In the genomic region with DNA sequence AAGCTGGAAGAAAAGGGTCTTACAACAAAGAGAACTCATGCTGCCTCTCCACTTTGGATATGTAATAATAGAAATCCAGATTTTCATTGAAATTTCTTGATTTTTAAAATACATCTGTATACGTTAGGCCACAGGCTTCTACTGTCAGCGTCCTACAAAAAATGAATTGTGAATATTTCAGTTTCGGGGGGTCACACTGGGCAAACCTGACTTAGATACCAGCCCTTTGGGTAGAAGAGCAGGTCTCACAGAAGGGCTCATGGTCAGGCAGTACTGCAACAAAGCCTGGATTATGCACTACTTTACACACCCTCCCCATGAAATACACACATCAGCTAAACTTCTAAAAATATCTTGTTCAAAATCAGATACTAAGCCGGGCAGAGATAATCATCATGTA, we compare ENCODE assay signal across 29 cellular contexts.
"Had no signal": no experiment of that assay in that cellular context is flagged by ENCODE, and none has a peak within 500 bp of the region (broad histone marks: within the 10 kb centered on the region; RNA-seq: fewer than 3 reads in every experiment).

No MANE protein-coding gene starts in this region.

- H3K4me1 ChIP-seq: adrenal gland, ascending aorta, body of pancreas, breast epithelium had no signal

- H3K9me3 ChIP-seq: adrenal gland had no signal

- H3K27ac ChIP-seq: adrenal gland, ascending aorta, body of pancreas, brain microvascular endothelial cell, breast epithelium, cardiac muscle cell had no signal

- H3K27me3 ChIP-seq: adrenal gland, ascending aorta, body of pancreas, brain microvascular endothelial cell, breast epithelium, cardiac muscle cell had no signal

- H3K36me3 ChIP-seq: adrenal gland, ascending aorta, brain microvascular endothelial cell, breast epithelium, cardiac muscle cell had no signal

- H3K4me3 ChIP-seq: adrenal gland, ascending aorta, body of pancreas, breast epithelium, cardiac muscle cell had no signal

- DNase-seq: activated effector memory CD4-positive, alpha-beta T cell treated with anti-CD3 and anti-CD28 coated beads, Interleukin-2, amount 50 U/mL, for 16 hours; activated effector memory CD4-positive, alpha-beta T cell treated with Interleukin-2 at 50 U/mL for 16 hours; activated gamma-delta T cell; activated gamma-delta T cell treated with Interleukin-2 at 50 U/mL for 16 hours; activated naive CD4-positive, alpha-beta T cell; activated naive CD4-positive, alpha-beta T cell treated with anti-CD3 and anti-CD28 coated beads for 36 hours; activated naive CD4-positive, alpha-beta T cell treated with anti-CD3 and anti-CD28 coated beads, Interleukin-2, amount 10 ng/mL, durations not matched to agents 7 days and 5 days; activated naive CD4-positive, alpha-beta T cell treated with anti-CD3 and anti-CD28 coated beads, Interleukin-2, amount 50 U/mL, for 16 hours; activated naive CD4-positive, alpha-beta T cell treated with Interleukin-2 at 50 U/mL for 16 hours; activated naive CD8-positive, alpha-beta T cell treated with anti-CD3 and anti-CD28 coated beads for 36 hours; activated naive CD8-positive, alpha-beta T cell treated with anti-CD3 and anti-CD28 coated beads, Interleukin-2, amount 10 ng/mL, durations not matched to agents 7 days and 5 days; activated naive CD8-positive, alpha-beta T cell treated with anti-CD3 and anti-CD28 coated beads, Interleukin-2, amount 50 U/mL, for 24 hours; activated T-cell treated with anti-CD3 and anti-CD28 coated beads, Interleukin-2, amount 50 U/mL, for 24 hours; activated T-cell treated with anti-CD3 and anti-CD28 coated beads, Interleukin-2, amount 50 U/mL, for 4 hours; activated T-cell treated with anti-CD3 and anti-CD28 coated beads, Interleukin-2, amount 50 U/mL, for 48 hours; activated T-cell treated with anti-CD3 and anti-CD28 coated beads, Interleukin-2, amount 50 U/mL, for 72 hours; adrenal gland; amniotic stem cell; amygdala; anterior cingulate cortex; aorta; body of pancreas; brain microvascular endothelial cell; caudate nucleus; central memory CD4-positive, alpha-beta T cell; cerebellar nuclear complex had no signal
